In genomic region chr4:581181-581580, GRCh38 we compare ENCODE assay signal across 16 cellular contexts. TPM values are rescaled to one million over a fixed set of nuclear protein-coding genes. Genes with fewer than 3 reads are reported as not detected.
DNase-seq lines count a peak whose midpoint lies in the region; ATAC-seq and TF ChIP-seq lines count a peak whose summit lies in the region.
"Had no signal": no experiment of that assay in that cellular context is flagged by ENCODE, and none has a peak within 500 bp of the region (broad histone marks: within the 10 kb centered on the region; RNA-seq: fewer than 3 reads in every experiment).

No MANE protein-coding gene starts in this region.

- POLR2A ChIA-PET in activated CD4-positive, alpha-beta memory T cell treated with anti-CD3 and anti-CD28 coated beads, Interleukin-2, amount 10 ng/mL, durations not matched to agents 7 days and 5 days (lab: Charles Lee) = no interaction called here

- H3K4me3 Mint-ChIP-seq in T-helper 1 cell treated with Interleukin-12 subunit alpha and Interleukin-12 subunit beta and Interleukin-4 antibody, amounts not matched to agents 30 μg/mL and 1 μg/mL, for 36 hours = no peak overlapping the region
- peak overlapping the region; percentile 12 for H3K4me3 Mint-ChIP-seq in neural crest cell
- no peak overlapping the region for H3K4me3 Mint-ChIP-seq in activated CD4-positive, alpha-beta memory T cell treated with anti-CD3 and anti-CD28 coated beads, Interleukin-2, amount 10 ng/mL, durations not matched to agents 7 days and 5 days
- H3K4me3 Mint-ChIP-seq: B cell; CD4-positive, alpha-beta T cell; CD8-positive, alpha-beta T cell had no signal

- peaks cover 31% of the 10 kb centered on the region for H3K9me3 Mint-ChIP-seq in T-helper 1 cell treated with Interleukin-12 subunit alpha and Interleukin-12 subunit beta and Interleukin-4 antibody, amounts not matched to agents 30 μg/mL and 1 μg/mL, for 36 hours
- peaks cover 6% of the 10 kb centered on the region for H3K9me3 Mint-ChIP-seq in neural crest cell
- peaks cover 21% of the 10 kb centered on the region for H3K9me3 Mint-ChIP-seq in activated CD4-positive, alpha-beta memory T cell treated with anti-CD3 and anti-CD28 coated beads, Interleukin-2, amount 10 ng/mL, durations not matched to agents 7 days and 5 days

- H3K27me3 Mint-ChIP-seq in T-helper 1 cell treated with Interleukin-12 subunit alpha and Interleukin-12 subunit beta and Interleukin-4 antibody, amounts not matched to agents 30 μg/mL and 1 μg/mL, for 36 hours (ENCODE audit: low read depth) = peaks cover 44% of the 10 kb centered on the region
- H3K27me3 Mint-ChIP-seq in neural crest cell (ENCODE audit: low read depth) = peaks cover 63% of the 10 kb centered on the region
- peaks cover 36% of the 10 kb centered on the region for H3K27me3 Mint-ChIP-seq in activated CD4-positive, alpha-beta memory T cell treated with anti-CD3 and anti-CD28 coated beads, Interleukin-2, amount 10 ng/mL, durations not matched to agents 7 days and 5 days

- TF ChIP-seq CTCF in neural crest cell (conservative IDR thresholded peaks at IDR 0.05) = no peak

- peaks cover 2% of the 10 kb centered on the region for H3K4me1 Mint-ChIP-seq in T-helper 1 cell treated with Interleukin-12 subunit alpha and Interleukin-12 subunit beta and Interleukin-4 antibody, amounts not matched to agents 30 μg/mL and 1 μg/mL, for 36 hours (ENCODE audit: low read depth)
- H3K4me1 Mint-ChIP-seq in neural crest cell = peaks cover 27% of the 10 kb centered on the region
- H3K4me1 Mint-ChIP-seq in activated CD4-positive, alpha-beta memory T cell treated with anti-CD3 and anti-CD28 coated beads, Interleukin-2, amount 10 ng/mL, durations not matched to agents 7 days and 5 days = peaks cover 6% of the 10 kb centered on the region

- peak overlapping the region; percentile 26 for H3K27ac Mint-ChIP-seq in T-helper 1 cell treated with Interleukin-12 subunit alpha and Interleukin-12 subunit beta and Interleukin-4 antibody, amounts not matched to agents 30 μg/mL and 1 μg/mL, for 36 hours
- no peak overlapping the region for H3K27ac Mint-ChIP-seq in neural crest cell (ENCODE audit: unreplicated experiment)
- no peak overlapping the region for H3K27ac Mint-ChIP-seq in activated CD4-positive, alpha-beta memory T cell treated with anti-CD3 and anti-CD28 coated beads, Interleukin-2, amount 10 ng/mL, durations not matched to agents 7 days and 5 days
- H3K27ac Mint-ChIP-seq: B cell; CD4-positive, alpha-beta T cell; CD8-positive, alpha-beta T cell had no signal

- intact Hi-C loops in cardiac septum (cut with DNase I) (no loop called here), Right ventricle myocardium superior (cut with DNase I) (no loop called here)

- no peak for ATAC-seq in Right ventricle myocardium superior (ENCODE audit: poor library complexity)
- ATAC-seq: A549; CD8-positive, alpha-beta T cell had no signal

- no peaks in the 10 kb centered on the region for H3K36me3 Mint-ChIP-seq in T-helper 1 cell treated with Interleukin-12 subunit alpha and Interleukin-12 subunit beta and Interleukin-4 antibody, amounts not matched to agents 30 μg/mL and 1 μg/mL, for 36 hours (ENCODE audit: low read depth)
- peaks cover 7% of the 10 kb centered on the region for H3K36me3 Mint-ChIP-seq in neural crest cell (ENCODE audit: low read depth)
- H3K36me3 Mint-ChIP-seq in activated CD4-positive, alpha-beta memory T cell treated with anti-CD3 and anti-CD28 coated beads, Interleukin-2, amount 10 ng/mL, durations not matched to agents 7 days and 5 days (ENCODE audit: low read depth) = peaks cover 13% of the 10 kb centered on the region
- H3K36me3 Mint-ChIP-seq: CD8-positive, alpha-beta T cell had no signal

- DNase-seq in T-helper 1 cell (no peak), cardiac septum (ENCODE audit: low spot score) (peak; percentile 19), Right ventricle myocardium superior (no peak), neural crest cell (ENCODE audit: low read depth, low spot score) (no peak)
- DNase-seq in activated CD4-positive, alpha-beta memory T cell treated with anti-CD3 and anti-CD28 coated beads, Interleukin-2, amount 10 ng/mL, durations not matched to agents 7 days and 5 days = no peak
- DNase-seq: AML-193; Caco-2; Calu3; CD4-positive, alpha-beta T cell; CD8-positive, alpha-beta T cell; DMS79 treated with DMSO at 0.1 percent for 48 hours; GF-D8 had no signal

- CTCF ChIA-PET in activated CD4-positive, alpha-beta memory T cell treated with anti-CD3 and anti-CD28 coated beads, Interleukin-2, amount 10 ng/mL, durations not matched to agents 7 days and 5 days (lab: Charles Lee) = no interaction called here

RNA-seq across cellular contexts. Expression of gene TMEM271, which starts 5.1 kb away (rescaled TPM):
- not detected for total RNA-seq in cardiac septum
- total RNA-seq in Right ventricle myocardium superior = not detected
- 0.26 and 0.32 TPM in 2 replicates for total RNA-seq in neural crest cell
- total RNA-seq in activated CD4-positive, alpha-beta memory T cell treated with anti-CD3 and anti-CD28 coated beads, Interleukin-2, amount 10 ng/mL, durations not matched to agents 7 days and 5 days = not detected
- total RNA-seq: A172; B cell; Caco-2; Calu3; CD4-positive, alpha-beta T cell; CD8-positive, alpha-beta T cell had no signal

RNA-seq across cellular contexts. Expression of gene PDE6B, which starts 44.2 kb away (rescaled TPM):
- 4.8 TPM for total RNA-seq in cardiac septum
- 1.1 TPM for total RNA-seq in Right ventricle myocardium superior
- 3.4 and 4.1 TPM in 2 replicates for total RNA-seq in neural crest cell
- total RNA-seq in activated CD4-positive, alpha-beta memory T cell treated with anti-CD3 and anti-CD28 coated beads, Interleukin-2, amount 10 ng/mL, durations not matched to agents 7 days and 5 days = 10 to 100 TPM; 13.3 to 16.4 TPM
- total RNA-seq: A172, Caco-2, Calu3 had no signal
